Comparison of ENCODE assay signal across 18 cellular contexts in the genomic region with DNA sequence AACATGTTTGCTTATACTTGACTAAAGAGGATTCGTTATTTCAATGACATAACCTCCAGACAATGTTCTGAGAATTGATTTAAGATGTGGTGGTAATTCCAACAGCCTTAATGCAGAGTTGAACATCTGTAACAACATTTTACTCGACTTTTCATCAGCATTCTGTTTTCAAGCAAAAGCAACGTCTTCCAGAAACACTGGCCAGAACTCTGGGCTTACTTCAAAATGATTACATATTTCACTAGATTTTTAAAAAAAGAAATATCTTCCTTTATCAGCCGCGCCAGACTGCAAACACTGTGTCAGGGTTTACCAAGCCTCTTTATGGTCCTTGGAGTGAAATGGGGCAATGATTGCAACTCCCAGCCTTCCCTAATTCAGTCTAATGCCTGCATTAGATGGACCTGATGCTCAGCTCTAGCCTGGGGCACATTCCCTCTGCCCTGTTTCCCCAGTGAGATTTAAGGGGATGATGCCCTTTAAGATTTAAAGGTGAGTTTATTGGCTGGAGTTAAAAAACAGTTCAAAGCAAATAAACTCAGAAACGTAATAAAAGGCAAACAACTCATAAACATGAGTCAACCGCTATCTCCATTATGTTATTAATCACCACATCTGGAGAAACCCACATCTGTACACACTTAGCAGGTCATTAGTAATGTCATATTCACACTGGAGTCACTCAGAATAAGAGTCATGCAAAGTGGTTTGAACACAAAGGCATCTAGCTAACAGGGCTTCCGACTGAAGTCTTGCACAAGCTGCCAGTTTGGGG.
DNase-seq lines count a peak whose midpoint lies in the region; ATAC-seq and TF ChIP-seq lines count a peak whose summit lies in the region.
"Had no signal": no experiment of that assay in that cellular context is flagged by ENCODE, and none has a peak within 500 bp of the region (broad histone marks: within the 10 kb centered on the region; RNA-seq: fewer than 3 reads in every experiment).

No MANE protein-coding gene starts in this region.

- TF ChIP-seq CTCF in RWPE1 (conservative IDR thresholded peaks at IDR 0.05; ENCODE audit: low read depth): no peak

- CTCF ChIA-PET in RWPE1 (lab: Yijun Ruan, JAX): no interaction called here

- no peak overlapping the region for H3K27ac ChIP-seq in RWPE1
- H3K27ac ChIP-seq: right lobe of liver had no signal

- peak; percentile 72 for DNase-seq in ELR (ENCODE audit: low read depth)
- peak; percentile 38 for DNase-seq in RWPE1 (ENCODE audit: low spot score)
- peak; percentile 91 for DNase-seq in fibroblast of peridontal ligament (ENCODE audit: extremely low read depth)
- DNase-seq in skeletal muscle cell (ENCODE audit: low read depth): peak; percentile 32
- no peak for DNase-seq in activated CD4-positive, alpha-beta T cell treated with anti-CD3 and anti-CD28 coated beads, Interleukin-2, amount 50 U/mL, for 1 hour
- DNase-seq in NCI-H2196 treated with DMSO at 0.1 percent for 48 hours (lab: John Stamatoyannopoulos, UW; ENCODE audit: unreplicated experiment): no peak
- DNase-seq in mesenteric fat pad (ENCODE audit: low spot score): no peak
- DNase-seq: activated effector memory CD4-positive, alpha-beta T cell treated with anti-CD3 and anti-CD28 coated beads, Interleukin-2, amount 50 U/mL, for 16 hours; C1 segment of cervical spinal cord; DND-41; H9; Kasumi-1; NCI-H1436 treated with DMSO at 0.1 percent for 48 hours; NCI-H345; right lobe of liver; stimulated activated CD4-positive, alpha-beta T cell treated with anti-CD3 and anti-CD28 coated beads, Interleukin-4, amount 100 ng/mL, for 4 hours; SW 1271 had no signal

- ATAC-seq in HG03159 (IDR thresholded peaks at IDR 0.05; ENCODE audit: unreplicated experiment): no peak
- ATAC-seq: right lobe of liver had no signal

- H3K4me3 ChIP-seq in skeletal muscle cell (ENCODE audit: low read depth, low read length): no peak overlapping the region
- H3K4me3 ChIP-seq: right lobe of liver had no signal

- POLR2A ChIA-PET in RWPE1 (lab: Yijun Ruan, JAX; ENCODE audit: low non-redundant PET): no interaction called here

Comparison
In these comparisons a context has a peak if more than half of its experiments do, and no peak if none do; other contexts are left out.
1. DNase-seq: peak in ELR (single experiment), RWPE1 (single experiment), fibroblast of peridontal ligament (single experiment) and skeletal muscle cell (single experiment); none in activated CD4-positive, alpha-beta T cell treated with anti-CD3 and anti-CD28 coated beads, Interleukin-2, amount 50 U/mL, for 1 hour (single experiment), NCI-H2196 treated with DMSO at 0.1 percent for 48 hours (single experiment) and mesenteric fat pad (single experiment).